ENCODE assay signal across 12 cellular contexts in the genomic region with DNA sequence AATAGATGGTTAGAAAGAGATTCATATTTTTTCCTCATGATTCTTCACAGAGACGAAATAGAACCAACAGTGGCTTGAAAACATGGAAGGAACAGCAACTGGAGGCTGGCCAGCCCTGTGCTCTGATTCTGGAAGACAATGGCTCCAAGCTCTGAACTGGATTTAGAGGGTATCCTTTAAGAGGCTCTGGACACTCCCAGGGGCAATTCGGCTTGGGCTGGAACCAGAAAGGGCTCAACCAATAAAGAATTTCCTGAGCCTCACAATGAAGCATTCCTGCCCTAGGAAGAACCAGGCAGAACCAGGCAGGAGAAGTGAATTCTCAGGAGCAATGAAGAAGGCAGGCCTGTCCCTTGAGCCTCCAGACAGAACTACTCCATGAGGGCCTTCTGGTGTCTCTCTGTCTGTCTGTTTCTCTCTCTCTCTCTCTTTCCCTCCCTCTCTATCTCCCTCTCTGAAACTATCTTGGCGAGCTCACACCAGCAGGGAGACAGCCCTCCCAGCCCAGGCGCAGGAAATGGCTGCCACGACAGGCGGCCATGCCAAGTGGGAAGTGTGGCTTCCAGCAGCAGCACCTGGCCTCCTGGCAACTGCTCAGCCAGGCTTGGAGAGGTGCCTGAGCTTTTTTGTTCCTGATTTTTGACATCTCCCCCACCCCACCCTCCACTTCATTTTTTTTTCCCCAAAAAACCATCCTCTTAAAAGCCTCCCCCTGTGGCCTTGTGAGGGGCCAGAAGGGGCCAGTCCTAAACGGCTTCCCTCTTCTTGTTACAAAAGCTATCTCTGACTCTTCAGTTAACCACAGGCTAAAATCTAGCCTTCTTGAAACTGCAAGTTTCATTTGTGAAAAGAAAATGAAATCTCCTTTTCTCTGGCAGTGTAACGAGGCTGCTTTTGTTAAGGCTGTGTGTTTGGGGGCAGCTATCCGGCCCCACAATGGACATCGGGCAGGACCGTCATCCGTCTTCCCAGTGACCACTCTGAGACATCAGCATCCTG.
A peak's percentile ranks its signal among the peaks of the same experiment; 100 is the strongest.
DNase-seq lines count a peak whose midpoint lies in the region; ATAC-seq and TF ChIP-seq lines count a peak whose summit lies in the region.
"Had no signal": no experiment of that assay in that cellular context is flagged by ENCODE, and none has a peak within 500 bp of the region (broad histone marks: within the 10 kb centered on the region; RNA-seq: fewer than 3 reads in every experiment).

No MANE protein-coding gene starts in this region.

- peak; percentile 48 for ATAC-seq in GM19397 (IDR thresholded peaks at IDR 0.05; ENCODE audit: unreplicated experiment)
- ATAC-seq in HG02763 (IDR thresholded peaks at IDR 0.05; ENCODE audit: unreplicated experiment) = peak; percentile 77
- ATAC-seq: left lung had no signal

- in situ Hi-C loops in GM13976 (cut with MboI; ENCODE audit: low sequenced_read_pairs, unreplicated experiment) = no loop called here

- no peak for TF ChIP-seq CTCF in GM13976 (IDR thresholded peaks at IDR 0.05; ENCODE audit: borderline replicate concordance, control extremely low read depth, extremely low read depth, insufficient read depth, missing control alignments)

- peak; percentile 46 for DNase-seq in GM13976 (ENCODE audit: low spot score)
- DNase-seq in MV-4-11 (lab: John Stamatoyannopoulos, UW) = peak; percentile 20
- no peak for DNase-seq in COLO829 (ENCODE audit: low spot score)
- no peak for DNase-seq in NCI-H187 treated with DMSO at 0.1 percent for 48 hours (lab: John Stamatoyannopoulos, UW)
- DNase-seq in RKO (ENCODE audit: low spot score) = no peak
- DNase-seq in activated effector memory CD4-positive, alpha-beta T cell treated with anti-CD3 and anti-CD28 coated beads, Interleukin-2, amount 50 U/mL, for 16 hours = no peak
- DNase-seq: activated CD4-positive, alpha-beta T cell treated with anti-CD3 and anti-CD28 coated beads, Interleukin-2, amount 50 U/mL, for 4 hours; activated gamma-delta T cell treated with Interleukin-2 at 50 U/mL for 16 hours; left lung; sigmoid colon had no signal

Comparison
In these comparisons a context has a peak if more than half of its experiments do, and no peak if none do; other contexts are left out.
1. DNase-seq: peak in GM13976 (single experiment) and MV-4-11 (single experiment); none in COLO829 (single experiment), NCI-H187 treated with DMSO at 0.1 percent for 48 hours (single experiment), RKO (single experiment) and activated effector memory CD4-positive, alpha-beta T cell treated with anti-CD3 and anti-CD28 coated beads, Interleukin-2, amount 50 U/mL, for 16 hours (single experiment).